ENCODE assay signal across 1 cellular context in genomic region chr4:122968227-122968812, GRCh38.
TF ChIP-seq lines count a peak whose summit lies in the region.

No MANE protein-coding gene starts in this region.

TF ChIP-seq in HEK293T, 16 proteins besides CTCF, POLR2A, EP300 and RAD21 (continued from another document):
- TF ChIP-seq LEF1 (IDR thresholded peaks at IDR 0.05; ENCODE audit: borderline replicate concordance) (no peak), L3MBTL2 (conservative IDR thresholded peaks at IDR 0.05) (no peak), ARNT (IDR thresholded peaks at IDR 0.05) (no peak), HDGF (IDR thresholded peaks at IDR 0.05; ENCODE audit: borderline replicate concordance) (no peak), FOXA1 (IDR thresholded peaks at IDR 0.05) (no peak)
